Comparison of ENCODE assay signal across 10 cellular contexts in genomic region chr5:176540476-176540899, GRCh38. TPM values are rescaled to one million over a fixed set of nuclear protein-coding genes. Genes with fewer than 3 reads are reported as not detected.
A peak's percentile ranks its signal among the peaks of the same experiment; 100 is the strongest.
DNase-seq lines count a peak whose midpoint lies in the region; ATAC-seq and TF ChIP-seq lines count a peak whose summit lies in the region.
"Had no signal": no experiment of that assay in that cellular context is flagged by ENCODE, and none has a peak within 500 bp of the region (broad histone marks: within the 10 kb centered on the region; RNA-seq: fewer than 3 reads in every experiment).

No MANE protein-coding gene starts in this region.

- H2AFZ ChIP-seq in mammary epithelial cell (ENCODE audit: low read depth, low read length): no peak overlapping the region

- H3K4me3 Mint-ChIP-seq in MCF 10A (ENCODE audit: unreplicated experiment): peak overlapping the region; percentile 89
- peak overlapping the region; percentile 74 for H3K4me3 Mint-ChIP-seq in type B pancreatic cell

- BruUV-seq in MCF 10A (replicated peaks; lab: Mats Ljungman, UMichigan): no TSS peak
- BruUV-seq in mammary epithelial cell (replicated peaks; lab: Mats Ljungman, UMichigan): no TSS peak

- H3K79me2 ChIP-seq in mammary epithelial cell (ENCODE audit: insufficient read depth, low read length): peaks cover 13% of the 10 kb centered on the region

- no peaks in the 10 kb centered on the region for H3K27me3 ChIP-seq in mammary epithelial cell (ENCODE audit: insufficient read depth, low read length)

- POLR2A ChIA-PET in MCF 10A (lab: Yijun Ruan, JAX): interaction anchor here (0.9 to 8.3 kb wide), 4 partner anchors 13 to 124 kb away, joined by 4 to 134 read pairs (median 66); partner anchors contain the start of genes CLTB and FAF2

- ATAC-seq in HG03457 (IDR thresholded peaks at IDR 0.05; ENCODE audit: unreplicated experiment): no peak

- H3K9ac ChIP-seq in mammary epithelial cell (ENCODE audit: insufficient read depth, low read length): no peak overlapping the region

- CTCF ChIA-PET in MCF 10A (lab: Yijun Ruan, JAX): interaction anchor here (0.9 to 1.2 kb wide), 2 partner anchors 9 to 122 kb away, joined by 3 to 6 read pairs; partner anchors contain the start of gene CDHR2
- CTCF ChIA-PET in mammary epithelial cell (lab: Charles Lee; ENCODE audit: low non-redundant PET): no interaction called here

- no peak overlapping the region for H3K4me3 ChIP-seq in mammary epithelial cell (replicated peaks in 1 of 3; ENCODE audit: insufficient read depth in 1 of 3, low read depth in 2 of 3, low read length in 3 of 3)

- H3K36me3 ChIP-seq in mammary epithelial cell (ENCODE audit: insufficient read depth, low read length): no peaks in the 10 kb centered on the region

- peaks cover 33% of the 10 kb centered on the region for H3K4me1 Mint-ChIP-seq in MCF 10A (ENCODE audit: insufficient read depth, unreplicated experiment)
- H3K4me1 Mint-ChIP-seq in type B pancreatic cell (ENCODE audit: unreplicated experiment): peaks cover 45% of the 10 kb centered on the region

- H3K36me3 Mint-ChIP-seq in MCF 10A (ENCODE audit: insufficient read depth, unreplicated experiment): peaks cover 20% of the 10 kb centered on the region
- peaks cover 3% of the 10 kb centered on the region for H3K36me3 Mint-ChIP-seq in type B pancreatic cell

- in situ Hi-C loops in mammary epithelial cell (cut with MboI; ENCODE audit: low sequenced_read_pairs in 2 of 2): no loop called here

- no peaks in the 10 kb centered on the region for H4K20me1 ChIP-seq in mammary epithelial cell (ENCODE audit: insufficient read depth, low read length)

- dilution Hi-C loops in mammary epithelial cell (cut with HindIII; ENCODE audit: low sequenced_read_pairs): no loop called here

- no peaks in the 10 kb centered on the region for H3K9me3 ChIP-seq in mammary epithelial cell (replicated peaks; ENCODE audit: insufficient read depth, low read length)

- no peaks in the 10 kb centered on the region for H3K27me3 Mint-ChIP-seq in MCF 10A (ENCODE audit: insufficient read depth, unreplicated experiment)
- no peaks in the 10 kb centered on the region for H3K27me3 Mint-ChIP-seq in type B pancreatic cell

- H3K27ac ChIP-seq in mammary epithelial cell (ENCODE audit: insufficient read depth, low read depth, low read length): no peak overlapping the region

- intact Hi-C loops in MCF 10A (cut with micrococcal nuclease): no loop called here
- intact Hi-C loops in mammary epithelial cell (cut with micrococcal nuclease): no loop called here

- TF ChIP-seq CTCF in MCF 10A (IDR thresholded peaks at IDR 0.05; ENCODE audit: unreplicated experiment) (no peak), mammary epithelial cell (conservative IDR thresholded peaks at IDR 0.05 in 1 of 2, IDR thresholded peaks at IDR 0.05 in 1 of 2; ENCODE audit: extremely low read depth in 1 of 2, insufficient read depth in 1 of 2, low read depth in 1 of 2, low read length in 2 of 2) (no peak), type B pancreatic cell (conservative IDR thresholded peaks at IDR 0.05) (no peak)

- no peak for DNase-seq in MCF 10A (ENCODE audit: unreplicated experiment)
- no peak for DNase-seq in mammary epithelial cell
- DNase-seq in UCSD-AML1 (lab: John Stamatoyannopoulos, UW; ENCODE audit: unreplicated experiment): peak; percentile 58
- peak; percentile 22 for DNase-seq in fibroblast of the conjunctiva (ENCODE audit: low read depth)
- DNase-seq in type B pancreatic cell (ENCODE audit: extremely low spot score, unreplicated experiment): no peak
- no peak for DNase-seq in SK-N-DZ (ENCODE audit: low spot score)
- DNase-seq in NCI-H2107 treated with DMSO at 0.1 percent for 48 hours (lab: John Stamatoyannopoulos, UW; ENCODE audit: unreplicated experiment): no peak
- DNase-seq: AML-193, NCI-H1436 had no signal

- H3K4me1 ChIP-seq in mammary epithelial cell (ENCODE audit: insufficient read depth, low read length): peaks cover 47% of the 10 kb centered on the region

- WGBS in mammary epithelial cell (ENCODE audit: low coverage, missing lambda C conversion rate): 83% methylated on average over 8 of the region's 8 CpGs

- H3K27ac Mint-ChIP-seq in MCF 10A (ENCODE audit: low read depth, unreplicated experiment) (no peak overlapping the region), type B pancreatic cell (peak overlapping the region; percentile 84)

- H3K4me2 ChIP-seq in mammary epithelial cell (ENCODE audit: insufficient read depth, low read depth, low read length): no peak overlapping the region

- H3K9me3 Mint-ChIP-seq in MCF 10A (ENCODE audit: unreplicated experiment) (no peaks in the 10 kb centered on the region), type B pancreatic cell (no peaks in the 10 kb centered on the region)

RNA-seq across cellular contexts. Expression of gene RNF44, which starts 3.3 kb away (rescaled TPM):
- total RNA-seq in MCF 10A (2022) (45.8 and 60.1 TPM in 2 replicates), mammary epithelial cell (10 to 100 TPM in 1 of 2 donors, 1 to 10 TPM in 1; 5.5 to 29.1 TPM), type B pancreatic cell (ENCODE audit: low replicate concordance) (85.8 and 103 TPM in 2 replicates)
- 7.9 TPM for polyA plus RNA-seq in mammary epithelial cell
- 10.3 TPM for polyA minus RNA-seq in mammary epithelial cell
- polyA plus RNA-seq in SK-N-DZ (2014; cell fraction: cytosol; rRNA removed): 35.7 and 40.3 TPM in 2 replicates
- polyA plus RNA-seq in SK-N-DZ (2014; cell fraction: nucleus; rRNA removed): 121 and 159 TPM in 2 replicates

RNA-seq across cellular contexts. Expression of gene CDHR2, which starts 8.7 kb away (rescaled TPM):
- total RNA-seq in MCF 10A (2022) (0.09 and 0.39 TPM in 2 replicates), mammary epithelial cell (under 1 TPM; under 0.01 to 0.21 TPM), type B pancreatic cell (ENCODE audit: low replicate concordance) (4.1 TPM in 2 replicates)
- 0.01 TPM for polyA plus RNA-seq in mammary epithelial cell
- not detected for polyA minus RNA-seq in mammary epithelial cell
- polyA plus RNA-seq in SK-N-DZ (2014; cell fraction: cytosol; rRNA removed): 0.24 and 0.45 TPM in 2 replicates
- 0.33 and 1.3 TPM in 2 replicates for polyA plus RNA-seq in SK-N-DZ (2014; cell fraction: nucleus; rRNA removed)

Comparison
In these comparisons a context has a peak if more than half of its experiments do, and no peak if none do; other contexts are left out.
1. DNase-seq: peak in UCSD-AML1 (single experiment) and fibroblast of the conjunctiva (single experiment); none in MCF 10A (single experiment), mammary epithelial cell (single experiment), type B pancreatic cell (single experiment), SK-N-DZ (single experiment) and NCI-H2107 treated with DMSO at 0.1 percent for 48 hours (single experiment).